In the genomic region with DNA sequence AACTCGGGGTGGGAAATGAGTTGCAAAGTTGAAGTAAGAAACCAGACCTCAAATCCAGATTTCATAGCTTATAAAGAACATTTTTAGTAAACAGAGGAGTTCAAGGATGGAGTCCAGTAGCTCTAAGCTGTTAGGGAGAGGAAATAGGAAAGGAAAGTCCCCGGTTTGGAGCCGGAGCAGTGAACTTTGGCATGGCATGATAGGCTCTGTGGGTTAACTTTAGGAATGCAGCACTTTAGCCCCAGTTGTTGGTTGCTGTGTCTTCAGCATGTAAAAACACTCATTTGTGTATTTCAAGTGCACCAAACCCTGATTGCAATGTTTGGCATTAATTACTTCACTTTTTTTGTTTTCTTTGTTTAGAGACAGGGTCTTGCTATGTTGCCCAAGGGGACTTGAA, we compare ENCODE assay signal across 2 cellular contexts.
A peak's percentile ranks its signal among the peaks of the same experiment; 100 is the strongest.
TF ChIP-seq lines count a peak whose summit lies in the region.

No MANE protein-coding gene starts in this region.

TF ChIP-seq in K562, 482 proteins besides CTCF, POLR2A, EP300 and RAD21:
- TF ChIP-seq, protein P1, sequence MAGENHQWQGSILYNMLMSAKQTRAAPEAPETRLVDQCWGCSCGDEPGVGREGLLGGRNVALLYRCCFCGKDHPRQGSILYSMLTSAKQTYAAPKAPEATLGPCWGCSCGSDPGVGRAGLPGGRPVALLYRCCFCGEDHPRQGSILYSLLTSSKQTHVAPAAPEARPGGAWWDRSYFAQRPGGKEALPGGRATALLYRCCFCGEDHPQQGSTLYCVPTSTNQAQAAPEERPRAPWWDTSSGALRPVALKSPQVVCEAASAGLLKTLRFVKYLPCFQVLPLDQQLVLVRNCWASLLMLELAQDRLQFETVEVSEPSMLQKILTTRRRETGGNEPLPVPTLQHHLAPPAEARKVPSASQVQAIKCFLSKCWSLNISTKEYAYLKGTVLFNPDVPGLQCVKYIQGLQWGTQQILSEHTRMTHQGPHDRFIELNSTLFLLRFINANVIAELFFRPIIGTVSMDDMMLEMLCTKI (IDR thresholded peaks at IDR 0.05; ENCODE audit: partially characterized antibody), result no peak

TF ChIP-seq in liver, 16 proteins besides CTCF, POLR2A, EP300 and RAD21:
- TF ChIP-seq SP1 (IDR thresholded peaks at IDR 0.05) (peak; percentile 47), HNF4A (conservative IDR thresholded peaks at IDR 0.05) (peak; percentile 25 to 40), RXRA (IDR thresholded peaks at IDR 0.05) (peak; percentile 36 to 58), NR2F2 (IDR thresholded peaks at IDR 0.05) (peak; percentile 72), EGR1 (IDR thresholded peaks at IDR 0.05; ENCODE audit: low read depth in 2 of 2) (no peak), FOXA2 (IDR thresholded peaks at IDR 0.05) (no peak)
- TF ChIP-seq, protein P2, sequence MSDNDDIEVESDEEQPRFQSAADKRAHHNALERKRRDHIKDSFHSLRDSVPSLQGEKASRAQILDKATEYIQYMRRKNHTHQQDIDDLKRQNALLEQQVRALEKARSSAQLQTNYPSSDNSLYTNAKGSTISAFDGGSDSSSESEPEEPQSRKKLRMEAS (IDR thresholded peaks at IDR 0.05), result no peak
- TF ChIP-seq, protein P3, sequence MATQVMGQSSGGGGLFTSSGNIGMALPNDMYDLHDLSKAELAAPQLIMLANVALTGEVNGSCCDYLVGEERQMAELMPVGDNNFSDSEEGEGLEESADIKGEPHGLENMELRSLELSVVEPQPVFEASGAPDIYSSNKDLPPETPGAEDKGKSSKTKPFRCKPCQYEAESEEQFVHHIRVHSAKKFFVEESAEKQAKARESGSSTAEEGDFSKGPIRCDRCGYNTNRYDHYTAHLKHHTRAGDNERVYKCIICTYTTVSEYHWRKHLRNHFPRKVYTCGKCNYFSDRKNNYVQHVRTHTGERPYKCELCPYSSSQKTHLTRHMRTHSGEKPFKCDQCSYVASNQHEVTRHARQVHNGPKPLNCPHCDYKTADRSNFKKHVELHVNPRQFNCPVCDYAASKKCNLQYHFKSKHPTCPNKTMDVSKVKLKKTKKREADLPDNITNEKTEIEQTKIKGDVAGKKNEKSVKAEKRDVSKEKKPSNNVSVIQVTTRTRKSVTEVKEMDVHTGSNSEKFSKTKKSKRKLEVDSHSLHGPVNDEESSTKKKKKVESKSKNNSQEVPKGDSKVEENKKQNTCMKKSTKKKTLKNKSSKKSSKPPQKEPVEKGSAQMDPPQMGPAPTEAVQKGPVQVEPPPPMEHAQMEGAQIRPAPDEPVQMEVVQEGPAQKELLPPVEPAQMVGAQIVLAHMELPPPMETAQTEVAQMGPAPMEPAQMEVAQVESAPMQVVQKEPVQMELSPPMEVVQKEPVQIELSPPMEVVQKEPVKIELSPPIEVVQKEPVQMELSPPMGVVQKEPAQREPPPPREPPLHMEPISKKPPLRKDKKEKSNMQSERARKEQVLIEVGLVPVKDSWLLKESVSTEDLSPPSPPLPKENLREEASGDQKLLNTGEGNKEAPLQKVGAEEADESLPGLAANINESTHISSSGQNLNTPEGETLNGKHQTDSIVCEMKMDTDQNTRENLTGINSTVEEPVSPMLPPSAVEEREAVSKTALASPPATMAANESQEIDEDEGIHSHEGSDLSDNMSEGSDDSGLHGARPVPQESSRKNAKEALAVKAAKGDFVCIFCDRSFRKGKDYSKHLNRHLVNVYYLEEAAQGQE (IDR thresholded peaks at IDR 0.05), result no peak
- TF ChIP-seq, protein P4, sequence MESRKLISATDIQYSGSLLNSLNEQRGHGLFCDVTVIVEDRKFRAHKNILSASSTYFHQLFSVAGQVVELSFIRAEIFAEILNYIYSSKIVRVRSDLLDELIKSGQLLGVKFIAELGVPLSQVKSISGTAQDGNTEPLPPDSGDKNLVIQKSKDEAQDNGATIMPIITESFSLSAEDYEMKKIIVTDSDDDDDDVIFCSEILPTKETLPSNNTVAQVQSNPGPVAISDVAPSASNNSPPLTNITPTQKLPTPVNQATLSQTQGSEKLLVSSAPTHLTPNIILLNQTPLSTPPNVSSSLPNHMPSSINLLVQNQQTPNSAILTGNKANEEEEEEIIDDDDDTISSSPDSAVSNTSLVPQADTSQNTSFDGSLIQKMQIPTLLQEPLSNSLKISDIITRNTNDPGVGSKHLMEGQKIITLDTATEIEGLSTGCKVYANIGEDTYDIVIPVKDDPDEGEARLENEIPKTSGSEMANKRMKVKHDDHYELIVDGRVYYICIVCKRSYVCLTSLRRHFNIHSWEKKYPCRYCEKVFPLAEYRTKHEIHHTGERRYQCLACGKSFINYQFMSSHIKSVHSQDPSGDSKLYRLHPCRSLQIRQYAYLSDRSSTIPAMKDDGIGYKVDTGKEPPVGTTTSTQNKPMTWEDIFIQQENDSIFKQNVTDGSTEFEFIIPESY (IDR thresholded peaks at IDR 0.05), result no peak
